In genomic region chr11:30608534-30608933, GRCh38 we compare ENCODE assay signal across 19 cellular contexts. TPM values are rescaled to one million over a fixed set of nuclear protein-coding genes. Genes with fewer than 3 reads are reported as not detected.
DNase-seq lines count a peak whose midpoint lies in the region; ATAC-seq and TF ChIP-seq lines count a peak whose summit lies in the region.
"Had no signal": no experiment of that assay in that cellular context is flagged by ENCODE, and none has a peak within 500 bp of the region (broad histone marks: within the 10 kb centered on the region; RNA-seq: fewer than 3 reads in every experiment).

No MANE protein-coding gene starts in this region.

- H2BK15ac ChIP-seq in mesendoderm (replicated peaks; ENCODE audit: low read depth): no peak overlapping the region

- no peak overlapping the region for H3K18ac ChIP-seq in mesendoderm (ENCODE audit: low read length)

- CTCF ChIA-PET in activated CD8-positive, alpha-beta T cell treated with anti-CD3 and anti-CD28 coated beads, Interleukin-2, amount 10 ng/mL, durations not matched to agents 7 days and 5 days (lab: Charles Lee): no interaction called here
- CTCF ChIA-PET in mammary epithelial cell (lab: Charles Lee; ENCODE audit: low non-redundant PET): no interaction called here

- no peaks in the 10 kb centered on the region for H3K79me1 ChIP-seq in mesendoderm (ENCODE audit: low read length)

- peaks cover 2% of the 10 kb centered on the region for H3K27me3 Mint-ChIP-seq in GM23338 (ENCODE audit: insufficient read depth, low read depth, poor library complexity)
- no peaks in the 10 kb centered on the region for H3K27me3 Mint-ChIP-seq in activated CD8-positive, alpha-beta T cell treated with anti-CD3 and anti-CD28 coated beads, Interleukin-2, amount 10 ng/mL, durations not matched to agents 7 days and 5 days (ENCODE audit: low read depth)
- H3K27me3 Mint-ChIP-seq: CD4-positive, alpha-beta memory T cell had no signal

- intact Hi-C loops in sciatic nerve (cut with DNase I) (no loop called here), mammary epithelial cell (cut with micrococcal nuclease) (no loop called here)

- no peaks in the 10 kb centered on the region for H3F3A ChIP-seq in GM23338 (replicated peaks; ENCODE audit: low read depth)

- no peaks in the 10 kb centered on the region for H3K27me3 ChIP-seq in GM23338 (ENCODE audit: insufficient read depth)
- no peaks in the 10 kb centered on the region for H3K27me3 ChIP-seq in mesendoderm (ENCODE audit: insufficient read depth, low read length, poor library complexity)
- H3K27me3 ChIP-seq in mammary epithelial cell (ENCODE audit: insufficient read depth, low read length): no peaks in the 10 kb centered on the region
- H3K27me3 ChIP-seq: BLaER1 had no signal

- H4K5ac ChIP-seq in mesendoderm (ENCODE audit: low read length): no peak overlapping the region

- no peak overlapping the region for H3K27ac Mint-ChIP-seq in GM23338
- no peak overlapping the region for H3K27ac Mint-ChIP-seq in activated CD8-positive, alpha-beta T cell treated with anti-CD3 and anti-CD28 coated beads, Interleukin-2, amount 10 ng/mL, durations not matched to agents 7 days and 5 days
- H3K27ac Mint-ChIP-seq: CD14-positive monocyte; CD4-positive, alpha-beta memory T cell had no signal

- in situ Hi-C loops in mammary epithelial cell (cut with MboI; ENCODE audit: low sequenced_read_pairs in 2 of 2): no loop called here

- H3K56ac ChIP-seq in mesendoderm (ENCODE audit: low read length): no peak overlapping the region

- peak; percentile 35 for DNase-seq in GM23338 (ENCODE audit: low spot score)
- DNase-seq in NCI-H82 (lab: John Stamatoyannopoulos, UW): peak; percentile 78
- DNase-seq in ecto neural progenitor cell (ENCODE audit: low spot score): peak; percentile 47
- DNase-seq in mesendoderm: peak; percentile 43
- DNase-seq in sciatic nerve (ENCODE audit: low spot score): no peak
- DNase-seq in activated CD8-positive, alpha-beta T cell treated with anti-CD3 and anti-CD28 coated beads, Interleukin-2, amount 10 ng/mL, durations not matched to agents 7 days and 5 days: no peak
- no peak for DNase-seq in mammary epithelial cell
- DNase-seq: 8988T; CD4-positive, alpha-beta memory T cell; DMS153; DMS79; GF-D8; GM23248; HCEC 1CT; IMR-90 had no signal

- no peaks in the 10 kb centered on the region for H3K36me3 ChIP-seq in GM23338 (ENCODE audit: insufficient read depth)
- H3K36me3 ChIP-seq in mesendoderm (ENCODE audit: control insufficient read depth, insufficient read depth, low read length): no peaks in the 10 kb centered on the region
- H3K36me3 ChIP-seq in mammary epithelial cell (ENCODE audit: insufficient read depth, low read length): no peaks in the 10 kb centered on the region
- H3K36me3 ChIP-seq: BLaER1 had no signal

- H3K9me3 Mint-ChIP-seq in GM23338: no peaks in the 10 kb centered on the region
- H3K9me3 Mint-ChIP-seq in activated CD8-positive, alpha-beta T cell treated with anti-CD3 and anti-CD28 coated beads, Interleukin-2, amount 10 ng/mL, durations not matched to agents 7 days and 5 days (ENCODE audit: insufficient read depth): no peaks in the 10 kb centered on the region
- H3K9me3 Mint-ChIP-seq: CD14-positive monocyte had no signal

- POLR2A ChIA-PET in activated CD8-positive, alpha-beta T cell treated with anti-CD3 and anti-CD28 coated beads, Interleukin-2, amount 10 ng/mL, durations not matched to agents 7 days and 5 days (lab: Charles Lee): no interaction called here

- H3K4me1 Mint-ChIP-seq in GM23338: peaks cover 2% of the 10 kb centered on the region; the same call in 1 of the 3 replicates
- no peaks in the 10 kb centered on the region for H3K4me1 Mint-ChIP-seq in activated CD8-positive, alpha-beta T cell treated with anti-CD3 and anti-CD28 coated beads, Interleukin-2, amount 10 ng/mL, durations not matched to agents 7 days and 5 days (ENCODE audit: low read depth)
- H3K4me1 Mint-ChIP-seq: CD14-positive monocyte; CD4-positive, alpha-beta memory T cell had no signal

- H4K8ac ChIP-seq in mesendoderm (ENCODE audit: low read depth, low read length): no peak overlapping the region

- no peak overlapping the region for H3K4me2 ChIP-seq in GM23338
- H3K4me2 ChIP-seq in mesendoderm (ENCODE audit: low read length): no peak overlapping the region
- H3K4me2 ChIP-seq in mammary epithelial cell (ENCODE audit: insufficient read depth, low read depth, low read length): no peak overlapping the region
- H3K4me2 ChIP-seq: BLaER1 had no signal

- no peaks in the 10 kb centered on the region for H3K9me3 ChIP-seq in mammary epithelial cell (replicated peaks; ENCODE audit: insufficient read depth, low read length)
- H3K9me3 ChIP-seq: BLaER1 had no signal

- H3K4me3 ChIP-seq in GM23338: no peak overlapping the region
- no peak overlapping the region for H3K4me3 ChIP-seq in mesendoderm (ENCODE audit: low read length)
- H3K4me3 ChIP-seq in mammary epithelial cell (replicated peaks in 1 of 3; ENCODE audit: insufficient read depth in 1 of 3, low read depth in 2 of 3, low read length in 3 of 3): no peak overlapping the region
- H3K4me3 ChIP-seq: BLaER1, GM23248 had no signal

- H3K79me2 ChIP-seq in GM23338 (replicated peaks; ENCODE audit: insufficient read depth) (no peaks in the 10 kb centered on the region), mesendoderm (ENCODE audit: control insufficient read depth, insufficient read depth, low read length) (no peaks in the 10 kb centered on the region), mammary epithelial cell (ENCODE audit: insufficient read depth, low read length) (no peaks in the 10 kb centered on the region)

- H3K9ac ChIP-seq in mesendoderm (ENCODE audit: low read length) (no peak overlapping the region), mammary epithelial cell (ENCODE audit: insufficient read depth, low read length) (no peak overlapping the region)
- H3K9ac ChIP-seq: BLaER1, GM23248 had no signal

- H3K27ac ChIP-seq in GM23338 (ENCODE audit: low read depth): no peak overlapping the region
- no peak overlapping the region for H3K27ac ChIP-seq in mesendoderm (ENCODE audit: low read depth, low read length)
- H3K27ac ChIP-seq in mammary epithelial cell (ENCODE audit: insufficient read depth, low read depth, low read length): no peak overlapping the region
- H3K27ac ChIP-seq: BLaER1, GM23248 had no signal

- TF ChIP-seq CTCF in GM23338 (conservative IDR thresholded peaks at IDR 0.05; ENCODE audit: low read depth in 2 of 2) (no peak), mammary epithelial cell (conservative IDR thresholded peaks at IDR 0.05 in 1 of 2, IDR thresholded peaks at IDR 0.05 in 1 of 2; ENCODE audit: extremely low read depth in 1 of 2, insufficient read depth in 1 of 2, low read depth in 1 of 2, low read length in 2 of 2) (no peak)

- BruUV-seq in mammary epithelial cell (replicated peaks; lab: Mats Ljungman, UMichigan): no TSS peak

- no peaks in the 10 kb centered on the region for H3K36me3 Mint-ChIP-seq in GM23338 (ENCODE audit: low read depth)
- no peaks in the 10 kb centered on the region for H3K36me3 Mint-ChIP-seq in activated CD8-positive, alpha-beta T cell treated with anti-CD3 and anti-CD28 coated beads, Interleukin-2, amount 10 ng/mL, durations not matched to agents 7 days and 5 days (ENCODE audit: low read depth)
- H3K36me3 Mint-ChIP-seq: CD14-positive monocyte; CD4-positive, alpha-beta memory T cell had no signal

- ATAC-seq in GM23338 (peak; percentile 54; the same call in 2 of the 3 replicates), GM19397 (IDR thresholded peaks at IDR 0.05; ENCODE audit: unreplicated experiment) (no peak), sciatic nerve (no peak)
- no peak for ATAC-seq in activated CD8-positive, alpha-beta T cell treated with anti-CD3 and anti-CD28 coated beads, Interleukin-2, amount 10 ng/mL, durations not matched to agents 7 days and 5 days

- no peak overlapping the region for H3K23ac ChIP-seq in mesendoderm (ENCODE audit: low read length)

- H2AFZ ChIP-seq in GM23338 (no peak overlapping the region), mammary epithelial cell (ENCODE audit: low read depth, low read length) (no peak overlapping the region)
- H2AFZ ChIP-seq: GM23248 had no signal

- H4K20me1 ChIP-seq in GM23338 (replicated peaks; ENCODE audit: insufficient read depth) (no peaks in the 10 kb centered on the region), mammary epithelial cell (ENCODE audit: insufficient read depth, low read length) (no peaks in the 10 kb centered on the region)
- H4K20me1 ChIP-seq: BLaER1 had no signal

- H3K9me2 ChIP-seq in GM23338 (ENCODE audit: insufficient read depth): no peaks in the 10 kb centered on the region

- dilution Hi-C loops in mammary epithelial cell (cut with HindIII; ENCODE audit: low sequenced_read_pairs): no loop called here

- no peak overlapping the region for H2BK5ac ChIP-seq in mesendoderm (ENCODE audit: low read length)

- no peak overlapping the region for H2AK5ac ChIP-seq in mesendoderm (ENCODE audit: low read length)

- H3K4me3 Mint-ChIP-seq in GM23338: no peak overlapping the region
- no peak overlapping the region for H3K4me3 Mint-ChIP-seq in activated CD8-positive, alpha-beta T cell treated with anti-CD3 and anti-CD28 coated beads, Interleukin-2, amount 10 ng/mL, durations not matched to agents 7 days and 5 days
- H3K4me3 Mint-ChIP-seq: CD14-positive monocyte; CD4-positive, alpha-beta memory T cell had no signal

- H3K4ac ChIP-seq in mesendoderm (ENCODE audit: low read depth, low read length): no peak overlapping the region

- H2BK120ac ChIP-seq in mesendoderm (ENCODE audit: low read depth, low read length): no peak overlapping the region

- H3K4me1 ChIP-seq in GM23338 (ENCODE audit: insufficient read depth) (no peaks in the 10 kb centered on the region), mesendoderm (ENCODE audit: control insufficient read depth, low read depth, low read length) (no peaks in the 10 kb centered on the region), mammary epithelial cell (ENCODE audit: insufficient read depth, low read length) (no peaks in the 10 kb centered on the region)
- H3K4me1 ChIP-seq: BLaER1 had no signal

RNA-seq across cellular contexts. Expression of gene MPPED2, which starts 22.4 kb away (rescaled TPM):
- total RNA-seq in GM23338 (2014; rRNA removed; shearing (Covaris generic)): 6.8 and 15.8 TPM in 2 replicates
- 2.4 and 4.4 TPM in 2 replicates for polyA plus RNA-seq in GM23338 (2016; fragmentation: Nextera tagmentation; extraction: Ambion mirVana)
- 1.3 TPM for polyA plus RNA-seq in mesendoderm (2013, experiment 1 of 2)
- 1.1 TPM for polyA plus RNA-seq in mesendoderm (2013, experiment 2 of 2)
- total RNA-seq in sciatic nerve: 8.0 TPM
- total RNA-seq in activated CD8-positive, alpha-beta T cell treated with anti-CD3 and anti-CD28 coated beads, Interleukin-2, amount 10 ng/mL, durations not matched to agents 7 days and 5 days: not detected
- total RNA-seq in mammary epithelial cell: under 1 TPM in 1 of 2 donors, not detected in 1; 0.17 TPM
- not detected for polyA plus RNA-seq in mammary epithelial cell
- 1.3 TPM for polyA minus RNA-seq in mammary epithelial cell
- total RNA-seq: CD4-positive, alpha-beta memory T cell; GM23248; IMR-90 had no signal
- polyA plus RNA-seq: AG04450; CD4-positive, alpha-beta memory T cell; GM23248 had no signal

Comparison
In these comparisons a context has a peak if more than half of its experiments do, and no peak if none do; other contexts are left out.
1. DNase-seq: peak in GM23338 (single experiment), NCI-H82 (single experiment), ecto neural progenitor cell (single experiment) and mesendoderm (single experiment); none in sciatic nerve (single experiment), activated CD8-positive, alpha-beta T cell treated with anti-CD3 and anti-CD28 coated beads, Interleukin-2, amount 10 ng/mL, durations not matched to agents 7 days and 5 days (single experiment) and mammary epithelial cell (single experiment).